Comparison of ENCODE assay signal across 8 cellular contexts in the genomic region with DNA sequence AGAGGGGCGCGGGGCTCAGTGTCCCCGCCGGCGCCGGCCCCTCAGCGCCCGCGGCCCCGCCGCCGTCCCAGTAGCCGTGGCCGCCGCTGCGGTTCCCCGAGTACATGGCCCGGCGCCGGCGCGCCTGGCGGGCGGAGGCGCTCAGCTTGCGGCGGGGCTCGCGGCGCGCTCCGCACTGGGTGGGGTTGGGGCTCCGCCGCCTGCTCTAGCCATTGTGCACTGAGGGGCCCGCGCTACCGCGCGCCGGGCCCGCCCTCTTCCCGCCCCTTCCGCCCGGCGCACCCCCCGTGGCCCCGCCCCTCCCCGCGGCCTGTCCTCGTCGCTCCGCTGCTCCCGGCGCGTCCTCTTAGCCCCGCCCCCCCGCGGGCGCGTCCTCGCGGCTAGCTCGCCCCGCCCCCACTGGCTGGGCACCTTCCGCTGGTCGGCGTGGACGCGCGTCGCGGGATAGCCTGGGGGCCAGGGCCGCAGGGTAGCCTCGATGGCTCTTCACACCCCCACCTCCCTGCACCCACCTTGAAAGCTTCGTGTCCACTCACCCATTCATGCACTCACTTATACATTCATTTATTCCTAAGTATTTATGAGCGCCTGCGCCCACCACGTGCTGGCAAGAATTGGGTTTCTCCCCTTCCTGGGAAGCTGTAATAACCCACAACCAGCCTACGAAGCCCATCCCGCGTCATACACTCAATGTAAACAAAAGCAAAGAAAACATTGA. TPM values are rescaled to one million over a fixed set of nuclear protein-coding genes. Genes with fewer than 3 reads are reported as not detected.
DNase-seq lines count a peak whose midpoint lies in the region; ATAC-seq and TF ChIP-seq lines count a peak whose summit lies in the region.

TSS of gene CHML (minus strand) at position 221 of the 718 bp plus-strand sequence. CDS start 4,603 bp downstream, outside the sequence.
A gene with protein sequence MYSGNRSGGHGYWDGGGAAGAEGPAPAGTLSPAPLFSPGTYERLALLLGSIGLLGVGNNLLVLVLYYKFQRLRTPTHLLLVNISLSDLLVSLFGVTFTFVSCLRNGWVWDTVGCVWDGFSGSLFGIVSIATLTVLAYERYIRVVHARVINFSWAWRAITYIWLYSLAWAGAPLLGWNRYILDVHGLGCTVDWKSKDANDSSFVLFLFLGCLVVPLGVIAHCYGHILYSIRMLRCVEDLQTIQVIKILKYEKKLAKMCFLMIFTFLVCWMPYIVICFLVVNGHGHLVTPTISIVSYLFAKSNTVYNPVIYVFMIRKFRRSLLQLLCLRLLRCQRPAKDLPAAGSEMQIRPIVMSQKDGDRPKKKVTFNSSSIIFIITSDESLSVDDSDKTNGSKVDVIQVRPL (minus strand): TSS at position 221 of the 718 bp plus-strand sequence. CDS start 115 bp downstream, at position 106.

- no peak for TF ChIP-seq CTCF in mesothelial cell of epicardium (IDR thresholded peaks at IDR 0.05; ENCODE audit: unreplicated experiment)

- H3K9me3 Mint-ChIP-seq in mesothelial cell of epicardium, result peaks cover 19% of the 10 kb centered on the region

- DNase-seq in COLO829 (ENCODE audit: low spot score) (peak; percentile 88), HT1080 (ENCODE audit: low read depth) (peak; percentile 53), NOMO-1 treated with DMSO at 0.1 percent for 48 hours (lab: John Stamatoyannopoulos, UW; ENCODE audit: unreplicated experiment) (peak; percentile 74), mesothelial cell of epicardium (ENCODE audit: low spot score in 2 of 2, unreplicated experiment in 2 of 2) (peak; percentile 90 to 93)
- peak; percentile 54 for DNase-seq in activated CD8-positive, alpha-beta memory T cell treated with anti-CD3 and anti-CD28 coated beads, Interleukin-2, amount 50 U/mL, for 1 hour (ENCODE audit: extremely low read depth)
- DNase-seq in stimulated activated CD8-positive, alpha-beta memory T cell treated with anti-CD3 and anti-CD28 coated beads, Interleukin-15, amount 100 ng/mL, for 4 hours (ENCODE audit: low read depth in 2 of 2), result peak; percentile 79 to 83

- H3K4me1 Mint-ChIP-seq in mesothelial cell of epicardium, result peaks cover 29% of the 10 kb centered on the region

- H3K27me3 Mint-ChIP-seq in mesothelial cell of epicardium (ENCODE audit: low read depth), result no peaks in the 10 kb centered on the region

- in situ Hi-C loops in endometrial microvascular endothelial cells (cut with HindIII; ENCODE audit: inconsistent ontology term, low pct_unique_long_range_greater_than_20kb, low sequenced_read_pairs), result no loop called here

- H3K27ac Mint-ChIP-seq in mesothelial cell of epicardium, result peak within 1 kb of the TSS; percentile 89

- peak; percentile 93 for ATAC-seq in GM21360 (IDR thresholded peaks at IDR 0.05; ENCODE audit: unreplicated experiment)

- peaks cover 4% of the 10 kb centered on the region for H3K36me3 Mint-ChIP-seq in mesothelial cell of epicardium

- peak within 1 kb of the TSS; percentile 83 for H3K4me3 Mint-ChIP-seq in mesothelial cell of epicardium

RNA-seq across cellular contexts. Expression of gene CHML, which starts in this region (rescaled TPM):
- 36.4 and 44.5 TPM in 2 replicates for total RNA-seq in HT1080 (2014; rRNA removed; shearing (Covaris generic))
- polyA plus RNA-seq in HT1080 (2015; cell fraction: cytosol; rRNA removed), result 17.8 and 27.1 TPM in 2 replicates
- polyA plus RNA-seq in HT1080 (2015; cell fraction: nucleus; rRNA removed), result 22.6 and 27.3 TPM in 2 replicates
- total RNA-seq in endometrial microvascular endothelial cells (ENCODE audit: inconsistent ontology term) (10.6 TPM), mesothelial cell of epicardium (21.2 to 21.6 TPM (median 21.3 TPM) in 3 replicates)

RNA-seq across cellular contexts. Expression of the second gene that starts in this region (rescaled TPM):
- total RNA-seq in HT1080 (2014; rRNA removed; shearing (Covaris generic)), result 3.5 and 5.3 TPM in 2 replicates
- 3.8 and 4.8 TPM in 2 replicates for polyA plus RNA-seq in HT1080 (2015; cell fraction: cytosol; rRNA removed)
- 1.2 and 3.3 TPM in 2 replicates for polyA plus RNA-seq in HT1080 (2015; cell fraction: nucleus; rRNA removed)
- total RNA-seq in endometrial microvascular endothelial cells (ENCODE audit: inconsistent ontology term) (32.9 TPM), mesothelial cell of epicardium (14.4 to 15.1 TPM (median 14.6 TPM) in 3 replicates)

Comparison
In these comparisons a context has a peak if more than half of its experiments do, and no peak if none do; other contexts are left out.
1. Peak in every context shown above with its lines: DNase-seq and ATAC-seq.